10 cellular contexts compared by ENCODE assay signal in the genomic region with DNA sequence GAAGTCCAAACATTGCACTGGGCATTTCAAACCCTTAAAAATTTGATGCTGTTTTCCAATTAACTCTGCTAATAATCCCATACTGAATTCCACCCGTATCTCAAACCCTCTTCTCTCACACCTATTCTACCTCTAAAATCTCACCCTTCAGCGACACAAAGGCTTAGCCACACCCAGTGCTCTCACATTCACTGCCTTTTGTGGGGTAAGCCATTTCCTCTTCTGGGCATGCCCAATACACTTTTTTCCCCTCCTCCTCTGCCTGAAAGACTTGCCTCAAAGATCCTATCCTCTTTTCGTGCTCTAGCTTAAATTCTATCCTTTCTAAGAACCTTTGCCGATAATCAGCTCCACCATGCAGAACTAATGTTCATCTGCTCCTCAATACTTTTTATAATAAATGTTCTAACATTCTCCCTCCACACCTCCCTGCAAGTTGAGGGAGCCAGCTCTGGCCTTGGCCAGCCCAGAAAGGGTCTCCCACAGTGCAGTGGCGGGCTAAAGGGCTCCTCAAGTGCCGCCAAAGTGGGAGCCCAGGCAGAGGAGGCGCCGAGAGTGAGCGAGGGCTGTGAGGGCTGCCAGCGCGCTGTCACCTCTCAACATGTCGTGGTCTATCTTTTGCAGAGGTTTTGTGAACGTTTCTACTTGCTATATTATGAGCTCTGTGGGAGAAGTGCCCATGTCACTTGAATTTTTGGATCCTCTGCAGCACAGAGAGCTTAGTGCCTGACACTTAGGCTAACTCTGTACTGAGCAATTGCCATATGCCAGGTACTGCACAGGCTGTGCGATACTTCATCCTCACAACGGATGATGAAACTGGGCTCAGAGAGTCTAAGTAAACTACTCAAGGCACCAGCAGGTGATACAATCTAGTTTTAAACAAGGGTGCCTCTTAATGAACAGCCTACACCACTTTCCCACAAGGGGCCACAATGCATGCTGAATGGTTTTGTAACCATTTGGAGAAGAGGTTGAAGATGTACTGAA. TPM values are rescaled to one million over a fixed set of nuclear protein-coding genes. Genes with fewer than 3 reads are reported as not detected.
A peak's percentile ranks its signal among the peaks of the same experiment; 100 is the strongest.
DNase-seq lines count a peak whose midpoint lies in the region; ATAC-seq and TF ChIP-seq lines count a peak whose summit lies in the region.
"Had no signal": no experiment of that assay in that cellular context is flagged by ENCODE, and none has a peak within 500 bp of the region (broad histone marks: within the 10 kb centered on the region; RNA-seq: fewer than 3 reads in every experiment).

No MANE protein-coding gene starts in this region.

- H4K20me1 ChIP-seq in GM23338 (replicated peaks; ENCODE audit: insufficient read depth) = no peaks in the 10 kb centered on the region

- peak overlapping the region; percentile 96 for H2AFZ ChIP-seq in GM23338

- no peaks in the 10 kb centered on the region for H3K27me3 ChIP-seq in CD8-positive, alpha-beta T cell (ENCODE audit: insufficient read depth, low read length)
- H3K27me3 ChIP-seq in GM23338 (ENCODE audit: insufficient read depth) (no peaks in the 10 kb centered on the region), Panc1 (ENCODE audit: control insufficient read depth, insufficient read depth, low read length) (peaks cover 3% of the 10 kb centered on the region; the same call in 1 of the 2 replicates)
- H3K27me3 ChIP-seq: foreskin keratinocyte had no signal

- H3K4me1 ChIP-seq in CD8-positive, alpha-beta T cell (ENCODE audit: insufficient read depth, low read length) = peaks cover 28% of the 10 kb centered on the region
- H3K4me1 ChIP-seq in GM23338 (ENCODE audit: insufficient read depth) (no peaks in the 10 kb centered on the region; the same call in 1 of the 2 replicates), Panc1 (ENCODE audit: control insufficient read depth, insufficient read depth, low read length) (no peaks in the 10 kb centered on the region; the same call in 1 of the 2 replicates)
- H3K4me1 ChIP-seq: foreskin keratinocyte had no signal

- DNase-seq in CD8-positive, alpha-beta T cell = peak in 3 of 7 experiments; percentile 13 to 33 (median 30)
- DNase-seq in GM23338 (ENCODE audit: low spot score) (no peak), Panc1 (ENCODE audit: low read depth, low spot score) (no peak), immature natural killer cell (peak; percentile 28 to 39 (median 37)), head of caudate nucleus (no peak)
- DNase-seq in NK-92 treated with Interleukin-12 subunit alpha and Interleukin-12 subunit beta, amount 100 ng/mL, for 24 hours (lab: John Stamatoyannopoulos, UW) = no peak
- DNase-seq: foreskin keratinocyte; stimulated activated CD4-positive, alpha-beta T cell treated with anti-CD3 and anti-CD28 coated beads, Interleukin-2, amount 100 ng/mL, for 24 hours; substantia nigra had no signal

- in situ Hi-C loops in Panc1 (cut with HindIII; ENCODE audit: low pct_unique_long_range_greater_than_20kb, low sequenced_read_pairs) = no loop called here

- H3K9me2 ChIP-seq in GM23338 (ENCODE audit: insufficient read depth) = peaks cover 5% of the 10 kb centered on the region; the same call in 1 of the 2 replicates

- H3K27ac Mint-ChIP-seq in CD8-positive, alpha-beta T cell = peak overlapping the region; percentile 53
- no peak overlapping the region for H3K27ac Mint-ChIP-seq in GM23338
- H3K27ac Mint-ChIP-seq in immature natural killer cell = peak overlapping the region; percentile 76 to 94 (median 90)

- no peaks in the 10 kb centered on the region for H3K36me3 Mint-ChIP-seq in CD8-positive, alpha-beta T cell
- peaks cover 3% of the 10 kb centered on the region; the same call in 2 of the 3 replicates for H3K36me3 Mint-ChIP-seq in GM23338 (ENCODE audit: low read depth)
- peaks cover 0 to 4% (median 4%) of the 10 kb centered on the region in 3 donors for H3K36me3 Mint-ChIP-seq in immature natural killer cell

- H3K79me2 ChIP-seq in GM23338 (replicated peaks; ENCODE audit: insufficient read depth) = no peaks in the 10 kb centered on the region

- H3K4me3 ChIP-seq in CD8-positive, alpha-beta T cell (ENCODE audit: low read depth, low read length) = no peak overlapping the region
- H3K4me3 ChIP-seq in GM23338 (no peak overlapping the region), Panc1 (ENCODE audit: low read depth in 2 of 2, low read length in 2 of 2) (no peak overlapping the region)

- peaks cover 51% of the 10 kb centered on the region for H3K4me1 Mint-ChIP-seq in CD8-positive, alpha-beta T cell (ENCODE audit: low read depth)
- H3K4me1 Mint-ChIP-seq in GM23338 = peaks cover 4% of the 10 kb centered on the region
- peaks cover 57 to 59% of the 10 kb centered on the region in 2 donors for H3K4me1 Mint-ChIP-seq in immature natural killer cell

- H3K4me3 Mint-ChIP-seq in CD8-positive, alpha-beta T cell = peak overlapping the region; percentile 44
- H3K4me3 Mint-ChIP-seq in GM23338 (no peak overlapping the region), immature natural killer cell (peak overlapping the region; percentile 68 to 73 (median 73))

- intact Hi-C loops in CD8-positive, alpha-beta T cell (cut with DNase I, micrococcal nuclease) = loop anchor here in 1 of 2 experiments (5.0 kb wide), 1 partner anchor 52 kb away; the partner anchor contains the start of gene BCL6
- intact Hi-C loops in Panc1 (cut with micrococcal nuclease; ENCODE audit: unreplicated experiment) = no loop called here
- intact Hi-C loops in head of caudate nucleus (cut with DNase I) = no loop called here

- H3K36me3 ChIP-seq in CD8-positive, alpha-beta T cell (ENCODE audit: insufficient read depth, low read length) = no peaks in the 10 kb centered on the region
- no peaks in the 10 kb centered on the region for H3K36me3 ChIP-seq in GM23338 (ENCODE audit: insufficient read depth)
- H3K36me3 ChIP-seq in Panc1 (ENCODE audit: control insufficient read depth, insufficient read depth, low read length) = no peaks in the 10 kb centered on the region

- H3K27ac ChIP-seq in CD8-positive, alpha-beta T cell (ENCODE audit: low read depth, low read length) = no peak overlapping the region
- H3K27ac ChIP-seq in GM23338 (ENCODE audit: low read depth) (no peak overlapping the region), Panc1 (ENCODE audit: low read length) (no peak overlapping the region)
- H3K27ac ChIP-seq: foreskin keratinocyte had no signal

- BruUV-seq in Panc1 (replicated peaks; lab: Mats Ljungman, UMichigan) = no TSS peak

- H3F3A ChIP-seq in GM23338 (replicated peaks; ENCODE audit: low read depth) = no peaks in the 10 kb centered on the region

- CTCF ChIA-PET in CD8-positive, alpha-beta T cell (lab: Charles Lee) = interaction anchor here (0.6 kb wide), 1 partner anchor 406 kb away, joined by 3 read pairs; no protein-coding TSS in a partner anchor
- CTCF ChIA-PET in Panc1 (lab: Charles Lee) = no interaction called here

- peak; percentile 61 for ATAC-seq in CD8-positive, alpha-beta T cell
- ATAC-seq in GM23338 (no peak), Panc1 (peak; percentile 38; the same call in 1 of the 2 replicates), HG02970 (IDR thresholded peaks at IDR 0.05; ENCODE audit: low FRiP score, unreplicated experiment) (no peak)
- ATAC-seq: foreskin keratinocyte had no signal

- H3K9me3 ChIP-seq in CD8-positive, alpha-beta T cell (ENCODE audit: low read length) = no peaks in the 10 kb centered on the region
- no peaks in the 10 kb centered on the region for H3K9me3 ChIP-seq in Panc1 (ENCODE audit: control insufficient read depth, insufficient read depth, low read depth, low read length)

- H3K27me3 Mint-ChIP-seq in CD8-positive, alpha-beta T cell (ENCODE audit: low read depth) = no peaks in the 10 kb centered on the region
- H3K27me3 Mint-ChIP-seq in GM23338 (ENCODE audit: insufficient read depth, low read depth, poor library complexity) (peaks cover 3% of the 10 kb centered on the region), immature natural killer cell (ENCODE audit: low read depth in 3 of 3) (peaks cover 0 to 4% (median 0%) of the 10 kb centered on the region in 3 donors)

- H3K4me2 ChIP-seq in GM23338 = no peak overlapping the region

- no peak for TF ChIP-seq CTCF in CD8-positive, alpha-beta T cell (IDR thresholded peaks at IDR 0.05)
- TF ChIP-seq CTCF in GM23338 (conservative IDR thresholded peaks at IDR 0.05; ENCODE audit: low read depth in 2 of 2) (no peak), Panc1 (IDR thresholded peaks at IDR 0.05) (no peak)

- H3K9me3 Mint-ChIP-seq in CD8-positive, alpha-beta T cell = no peaks in the 10 kb centered on the region
- H3K9me3 Mint-ChIP-seq in GM23338 = peaks cover 9% of the 10 kb centered on the region; the same call in 2 of the 3 replicates
- H3K9me3 Mint-ChIP-seq in immature natural killer cell = no peaks in the 10 kb centered on the region

- POLR2A ChIA-PET in CD8-positive, alpha-beta T cell (lab: Charles Lee) = interaction anchor here (1.1 kb wide), 1 partner anchor 54 kb away, joined by 3 read pairs; the partner anchor contains the start of gene BCL6
- POLR2A ChIA-PET in Panc1 (lab: Charles Lee) = interaction anchor here (0.7 kb wide), 1 partner anchor 9 kb away, joined by 3 read pairs; no protein-coding TSS in a partner anchor

TF ChIP-seq in GM23338, 12 proteins besides CTCF, POLR2A, EP300 and RAD21 (continues in another document):
- TF ChIP-seq ZNF114 (CRISPR knock-in tag; IDR thresholded peaks at IDR 0.05) = no peak
- no peak for TF ChIP-seq EZH2phosphoT487 (IDR thresholded peaks at IDR 0.05; ENCODE audit: unreplicated experiment)
- TF ChIP-seq POLR2AphosphoS5 (IDR thresholded peaks at IDR 0.05; ENCODE audit: low read depth) = no peak

RNA-seq across cellular contexts. Expression of gene BCL6, which starts 53.6 kb away (rescaled TPM):
- total RNA-seq in CD8-positive, alpha-beta T cell = 10 to 100 TPM; 89.2 to 93.1 TPM
- total RNA-seq in GM23338 (2014; rRNA removed; shearing (Covaris generic)) = 5.4 and 5.9 TPM in 2 replicates
- 2.5 and 2.6 TPM in 2 replicates for polyA plus RNA-seq in GM23338 (2016; fragmentation: Nextera tagmentation; extraction: Ambion mirVana)
- total RNA-seq in Panc1 (2021; ENCODE audit: unreplicated experiment) = 21.5 TPM
- polyA plus RNA-seq in Panc1 (2012; ENCODE audit: insufficient read length) = 25.3 TPM
- 1 to 10 TPM; 3.2 to 4.7 (median 4.6) TPM for polyA plus RNA-seq in immature natural killer cell

Comparison
In these comparisons a context has a peak if more than half of its experiments do, and no peak if none do; other contexts are left out.
1. ATAC-seq: peak in CD8-positive, alpha-beta T cell (single experiment) and Panc1 (single experiment); none in GM23338 (single experiment) and HG02970 (single experiment).
2. DNase-seq: peak in immature natural killer cell (3 of 3); none in GM23338 (single experiment), Panc1 (single experiment), NK-92 treated with Interleukin-12 subunit alpha and Interleukin-12 subunit beta, amount 100 ng/mL, for 24 hours (single experiment) and head of caudate nucleus (0 of 42).